Comparison of ENCODE assay signal across 9 cellular contexts in the genomic region with DNA sequence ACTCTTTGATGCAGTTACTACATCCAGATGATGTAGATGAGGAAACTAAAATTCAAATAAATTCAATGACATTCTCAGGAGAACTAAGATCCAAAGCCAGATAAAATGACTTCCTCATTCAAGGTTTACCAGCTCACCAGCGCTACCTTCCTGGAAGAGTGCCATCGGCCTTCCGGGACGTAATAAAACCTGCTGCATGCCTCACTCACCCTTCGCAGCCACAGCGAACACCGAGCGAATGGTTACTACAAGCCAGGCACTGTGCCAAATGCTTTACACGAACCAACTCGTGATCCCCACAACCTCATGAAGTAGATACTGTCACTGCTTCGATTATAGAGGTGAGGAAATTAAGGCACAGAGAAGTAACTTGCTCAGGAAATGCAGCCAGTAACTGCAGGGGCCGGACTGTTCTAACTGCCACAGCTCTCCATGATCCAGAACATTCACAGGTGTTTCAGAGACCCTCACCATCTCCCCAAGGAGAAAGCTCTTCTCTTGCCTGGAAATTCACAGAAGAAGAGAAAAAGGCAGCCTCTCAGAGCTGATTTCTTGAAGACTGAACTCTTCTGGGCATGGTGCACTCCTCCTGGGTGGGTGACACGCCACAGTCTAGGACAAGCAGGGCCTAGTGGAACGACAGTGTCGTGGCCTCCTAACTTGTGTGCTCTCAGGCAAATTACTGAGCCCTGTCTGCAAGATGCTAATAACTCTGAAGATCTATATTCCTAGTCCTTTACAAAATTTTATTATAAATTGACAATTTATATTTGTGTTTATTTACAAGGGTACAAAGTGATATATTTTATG. TPM values are rescaled to one million over a fixed set of nuclear protein-coding genes. Genes with fewer than 3 reads are reported as not detected.
DNase-seq lines count a peak whose midpoint lies in the region; ATAC-seq, FAIRE-seq and TF ChIP-seq lines count a peak whose summit lies in the region.
"Had no signal": no experiment of that assay in that cellular context is flagged by ENCODE, and none has a peak within 500 bp of the region (broad histone marks: within the 10 kb centered on the region; RNA-seq: fewer than 3 reads in every experiment).

No MANE protein-coding gene starts in this region.

- H3K9ac ChIP-seq in astrocyte (ENCODE audit: low read length), result peak overlapping the region; percentile 9
- H3K9ac ChIP-seq in GM23248, result no peak overlapping the region
- H3K9ac ChIP-seq: parathyroid adenoma had no signal

- H3K27me3 ChIP-seq in PC-9 (ENCODE audit: insufficient read depth, low read depth) (no peaks in the 10 kb centered on the region), astrocyte (ENCODE audit: insufficient read depth, low read length) (no peaks in the 10 kb centered on the region), neutrophil (no peaks in the 10 kb centered on the region), GM23248 (replicated peaks; ENCODE audit: insufficient read depth) (no peaks in the 10 kb centered on the region), brain microvascular endothelial cell (replicated peaks) (no peaks in the 10 kb centered on the region)

- DNase-seq in GF-D8 (lab: John Stamatoyannopoulos, UW) (peak; percentile 72), PC-9 (peak; percentile 96 to 99), astrocyte (ENCODE audit: low read depth) (peak; percentile 90), germinal center (ENCODE audit: low spot score) (no peak), GM23248 (no peak), brain microvascular endothelial cell (no peak)

- H3K79me2 ChIP-seq in PC-9 (ENCODE audit: low read depth) (no peaks in the 10 kb centered on the region), astrocyte (ENCODE audit: insufficient read depth, low read length) (peaks cover 3% of the 10 kb centered on the region), GM23248 (ENCODE audit: insufficient read depth) (peaks cover 29% of the 10 kb centered on the region)

- ATAC-seq in HG02973 (IDR thresholded peaks at IDR 0.05; ENCODE audit: unreplicated experiment), result no peak

- no TSS peak for BruUV-seq in PC-9 (replicated peaks; lab: Mats Ljungman, UMichigan)

- H3K9me3 ChIP-seq in PC-9 (ENCODE audit: insufficient read depth, low read depth), result no peaks in the 10 kb centered on the region
- H3K9me3 ChIP-seq in astrocyte (ENCODE audit: insufficient read depth, low read depth, low read length), result no peaks in the 10 kb centered on the region
- no peaks in the 10 kb centered on the region for H3K9me3 ChIP-seq in neutrophil
- no peaks in the 10 kb centered on the region for H3K9me3 ChIP-seq in GM23248 (ENCODE audit: low read depth)

- no peak overlapping the region for H3K27ac Mint-ChIP-seq in astrocyte (ENCODE audit: unreplicated experiment)

- H3K9me2 ChIP-seq in PC-9 (ENCODE audit: insufficient read depth) (no peaks in the 10 kb centered on the region), GM23248 (ENCODE audit: insufficient read depth) (no peaks in the 10 kb centered on the region)

- 79 to 81% methylated on average over 15 of the region's 15 CpGs for WGBS in GM23248 (ENCODE audit: low coverage in 1 of 2, low lambda C conversion rate in 2 of 2, missing lambda C conversion rate in 2 of 2), 2 experiments

- H3K9me3 Mint-ChIP-seq in astrocyte (ENCODE audit: unreplicated experiment), result no peaks in the 10 kb centered on the region

- peaks cover 17% of the 10 kb centered on the region for H3K4me1 ChIP-seq in PC-9 (replicated peaks; ENCODE audit: insufficient read depth)
- peaks cover 11% of the 10 kb centered on the region for H3K4me1 ChIP-seq in astrocyte (ENCODE audit: insufficient read depth, low read length)
- peaks cover 12% of the 10 kb centered on the region in 2 experiments for H3K4me1 ChIP-seq in neutrophil (ENCODE audit: control insufficient read depth in 1 of 2, insufficient read depth in 1 of 2, low read depth in 1 of 2, low read length in 1 of 2)
- no peaks in the 10 kb centered on the region for H3K4me1 ChIP-seq in GM23248 (ENCODE audit: insufficient read depth)
- H3K4me1 ChIP-seq: parathyroid adenoma had no signal

- FAIRE-seq in astrocyte (lab: Jason Lieb, UNC), result no peak

- H3K4me1 Mint-ChIP-seq in astrocyte (ENCODE audit: low read depth, unreplicated experiment), result peaks cover 18% of the 10 kb centered on the region

- H2AFZ ChIP-seq in PC-9, result no peak overlapping the region
- no peak overlapping the region for H2AFZ ChIP-seq in astrocyte (ENCODE audit: low read depth, low read length)
- H2AFZ ChIP-seq in GM23248, result no peak overlapping the region
- H2AFZ ChIP-seq: parathyroid adenoma had no signal

- no peaks in the 10 kb centered on the region for H3K27me3 Mint-ChIP-seq in astrocyte (ENCODE audit: low read depth, unreplicated experiment)

- no peak overlapping the region for H3K4me3 Mint-ChIP-seq in astrocyte (ENCODE audit: unreplicated experiment)

- H3K36me3 ChIP-seq in PC-9 (ENCODE audit: low read depth), result no peaks in the 10 kb centered on the region
- H3K36me3 ChIP-seq in astrocyte (ENCODE audit: insufficient read depth, low read length), result no peaks in the 10 kb centered on the region
- no peaks in the 10 kb centered on the region for H3K36me3 ChIP-seq in neutrophil
- H3K36me3 ChIP-seq in GM23248 (ENCODE audit: low read depth), result no peaks in the 10 kb centered on the region
- no peaks in the 10 kb centered on the region for H3K36me3 ChIP-seq in brain microvascular endothelial cell (replicated peaks)

- CTCF ChIA-PET in PC-9 (lab: Charles Lee), result no interaction called here

- TF ChIP-seq CTCF in PC-9 (conservative IDR thresholded peaks at IDR 0.05), result no peak
- no peak for TF ChIP-seq CTCF in astrocyte (IDR thresholded peaks at IDR 0.05; ENCODE audit: insufficient read depth, low read depth, low read length)
- no peak for TF ChIP-seq CTCF in neutrophil (IDR thresholded peaks at IDR 0.05)
- TF ChIP-seq CTCF in brain microvascular endothelial cell (IDR thresholded peaks at IDR 0.05; ENCODE audit: low read depth, low read length, missing control alignments), result no peak

- H3F3A ChIP-seq in PC-9 (ENCODE audit: insufficient read depth, low read depth) (peaks cover 33% of the 10 kb centered on the region), GM23248 (ENCODE audit: insufficient read depth) (peaks cover 8% of the 10 kb centered on the region; the same call in 1 of the 2 replicates)

- POLR2A ChIA-PET in PC-9 (lab: Charles Lee; ENCODE audit: unreplicated experiment), result interaction anchor here (0.6 kb wide), 2 partner anchors 36 to 860 kb away, joined by 3 to 8 read pairs; no protein-coding TSS in a partner anchor

- intact Hi-C loops in PC-9 (cut with micrococcal nuclease; ENCODE audit: unreplicated experiment), result loop anchor here (1.0 to 5.0 kb wide), 3 partner anchors 17 to 256 kb away; no protein-coding TSS in a partner anchor

- peak overlapping the region; percentile 49 for H3K4me2 ChIP-seq in PC-9
- no peak overlapping the region for H3K4me2 ChIP-seq in astrocyte (ENCODE audit: low read length)
- H3K4me2 ChIP-seq in GM23248 (ENCODE audit: unreplicated experiment), result no peak overlapping the region

- no peaks in the 10 kb centered on the region for H4K20me1 ChIP-seq in PC-9 (ENCODE audit: insufficient read depth)
- H4K20me1 ChIP-seq in astrocyte (ENCODE audit: insufficient read depth, low read length), result no peaks in the 10 kb centered on the region
- H4K20me1 ChIP-seq in GM23248 (ENCODE audit: insufficient read depth), result no peaks in the 10 kb centered on the region

- no peak overlapping the region for H3K4me3 ChIP-seq in PC-9
- H3K4me3 ChIP-seq in astrocyte (ENCODE audit: insufficient read depth, low read depth, low read length), result no peak overlapping the region
- H3K4me3 ChIP-seq in neutrophil (ENCODE audit: low read depth in 1 of 2, low read length in 1 of 2), result no peak overlapping the region
- H3K4me3 ChIP-seq in GM23248, result no peak overlapping the region
- H3K4me3 ChIP-seq in brain microvascular endothelial cell (ENCODE audit: low read depth, low read length), result no peak overlapping the region

- peaks cover 13% of the 10 kb centered on the region for H3K36me3 Mint-ChIP-seq in astrocyte (ENCODE audit: low read depth, unreplicated experiment)

- H3K27ac ChIP-seq in PC-9 (peak overlapping the region; percentile 77), astrocyte (ENCODE audit: low read depth, low read length) (peak overlapping the region; percentile 45), neutrophil (peak overlapping the region; percentile 42), GM23248 (no peak overlapping the region), brain microvascular endothelial cell (no peak overlapping the region)
- H3K27ac ChIP-seq: parathyroid adenoma had no signal

- in situ Hi-C loops in GM23248 (cut with MboI) (no loop called here), brain microvascular endothelial cell (cut with HindIII; ENCODE audit: low pct_ligation_motif_present, low sequenced_read_pairs) (no loop called here)

RNA-seq across cellular contexts. Expression of gene HIC1, which starts 46.8 kb away (rescaled TPM):
- total RNA-seq in PC-9 (2021), result 0.63 and 1.6 TPM in 2 replicates
- total RNA-seq in astrocyte, result 9.0 and 14.5 TPM in 2 replicates
- 35.0 and 59.8 TPM in 2 replicates for total RNA-seq in GM23248 (2014; rRNA removed; shearing (Covaris generic))
- polyA plus RNA-seq in GM23248 (2016; fragmentation: Nextera tagmentation; extraction: Ambion mirVana), result 1.6 TPM in 2 replicates

RNA-seq across cellular contexts. Expression of gene OVCA2, which starts 59.8 kb away (rescaled TPM):
- total RNA-seq in PC-9 (2021) (34.4 and 35.4 TPM in 2 replicates), astrocyte (32.8 and 36.8 TPM in 2 replicates)
- 67.3 and 92.0 TPM in 2 replicates for total RNA-seq in GM23248 (2014; rRNA removed; shearing (Covaris generic))
- polyA plus RNA-seq in GM23248 (2016; fragmentation: Nextera tagmentation; extraction: Ambion mirVana), result 63.5 and 66.1 TPM in 2 replicates

Comparison
In these comparisons a context has a peak if more than half of its experiments do, and no peak if none do; other contexts are left out.
1. DNase-seq: peak in GF-D8 (single experiment), PC-9 (2 of 2) and astrocyte (single experiment); none in germinal center (single experiment), GM23248 (single experiment) and brain microvascular endothelial cell (single experiment).
2. H3K27ac ChIP-seq: peak in PC-9 (single experiment), astrocyte (single experiment) and neutrophil (single experiment); none in GM23248 (single experiment) and brain microvascular endothelial cell (single experiment).